Comparison of ENCODE assay signal across 8 cellular contexts in genomic region chr16:72787519-72788268, GRCh38.
A peak's percentile ranks its signal among the peaks of the same experiment; 100 is the strongest.
DNase-seq lines count a peak whose midpoint lies in the region; ATAC-seq, FAIRE-seq and TF ChIP-seq lines count a peak whose summit lies in the region.

No MANE protein-coding gene starts in this region.

- H3K36me3 ChIP-seq in brain microvascular endothelial cell (replicated peaks): peaks cover 12% of the 10 kb centered on the region

- H3K27ac ChIP-seq in brain microvascular endothelial cell: peak overlapping the region; percentile 87

- peak; percentile 93 for ATAC-seq in GM19351 (IDR thresholded peaks at IDR 0.05; ENCODE audit: unreplicated experiment)
- peak; percentile 91 for ATAC-seq in HG03460 (IDR thresholded peaks at IDR 0.05; ENCODE audit: unreplicated experiment)

- no peaks in the 10 kb centered on the region for H3K27me3 ChIP-seq in brain microvascular endothelial cell (replicated peaks)

- H3K4me3 ChIP-seq in brain microvascular endothelial cell (ENCODE audit: low read depth, low read length): peak overlapping the region; percentile 72

- DNase-seq in AG08395 (ENCODE audit: low spot score): peak; percentile 95
- peak; percentile 9 for DNase-seq in T-helper 22 cell (ENCODE audit: low read depth)
- DNase-seq in brain microvascular endothelial cell: peak; percentile 93
- peak; percentile 70 for DNase-seq in iPS-NIHi7 (ENCODE audit: extremely low spot score)
- peak; percentile 64 for DNase-seq in stimulated activated CD4-positive, alpha-beta T cell treated with anti-CD3 and anti-CD28 coated beads, Interleukin-12 subunit alpha, Interleukin-12 subunit beta, amount 100 ng/mL, for 4 hours
- no peak for DNase-seq in urothelium cell line (ENCODE audit: low spot score)

- no peak for TF ChIP-seq CTCF in brain microvascular endothelial cell (IDR thresholded peaks at IDR 0.05; ENCODE audit: low read depth, low read length, missing control alignments)

- FAIRE-seq in urothelium cell line (lab: Jason Lieb, UNC): no peak

- in situ Hi-C loops in brain microvascular endothelial cell (cut with HindIII; ENCODE audit: low pct_ligation_motif_present, low sequenced_read_pairs): no loop called here
